In the genomic region with DNA sequence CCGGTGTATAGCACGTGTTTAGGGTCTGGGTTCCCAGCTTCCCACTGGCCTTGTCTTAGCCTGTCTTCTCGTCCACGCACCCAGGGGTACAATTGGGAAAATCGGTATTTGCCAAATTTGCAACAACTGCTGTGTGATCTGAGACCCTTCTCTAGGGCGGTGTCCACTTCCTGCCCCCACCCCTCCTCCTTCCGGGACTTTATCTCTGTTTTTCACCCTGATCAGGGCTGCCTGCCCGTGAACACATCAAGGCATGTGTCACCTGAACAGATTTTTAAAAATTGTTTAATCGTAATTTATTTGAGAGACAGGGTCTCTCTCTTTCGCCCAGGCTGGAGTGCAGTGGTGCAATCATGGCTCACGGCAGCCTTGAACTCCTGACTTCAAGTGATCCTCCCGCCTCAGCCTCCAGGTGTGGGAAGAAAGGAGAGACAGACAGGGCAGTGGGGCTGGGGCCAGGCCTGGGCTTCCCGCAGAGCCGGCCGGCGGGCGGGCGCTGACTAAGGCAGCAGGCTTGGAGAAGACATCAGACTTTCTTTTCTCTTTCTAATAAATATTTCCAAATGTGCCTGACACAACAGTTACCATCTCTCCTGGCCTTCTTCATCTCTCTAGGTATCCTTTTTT, we compare ENCODE assay signal across 1 cellular context.
TF ChIP-seq lines count a peak whose summit lies in the region.

No MANE protein-coding gene starts in this region.

TF ChIP-seq in K562, 482 proteins besides CTCF, POLR2A, EP300 and RAD21 (continued from another document and continues in another):
- TF ChIP-seq, protein P1, sequence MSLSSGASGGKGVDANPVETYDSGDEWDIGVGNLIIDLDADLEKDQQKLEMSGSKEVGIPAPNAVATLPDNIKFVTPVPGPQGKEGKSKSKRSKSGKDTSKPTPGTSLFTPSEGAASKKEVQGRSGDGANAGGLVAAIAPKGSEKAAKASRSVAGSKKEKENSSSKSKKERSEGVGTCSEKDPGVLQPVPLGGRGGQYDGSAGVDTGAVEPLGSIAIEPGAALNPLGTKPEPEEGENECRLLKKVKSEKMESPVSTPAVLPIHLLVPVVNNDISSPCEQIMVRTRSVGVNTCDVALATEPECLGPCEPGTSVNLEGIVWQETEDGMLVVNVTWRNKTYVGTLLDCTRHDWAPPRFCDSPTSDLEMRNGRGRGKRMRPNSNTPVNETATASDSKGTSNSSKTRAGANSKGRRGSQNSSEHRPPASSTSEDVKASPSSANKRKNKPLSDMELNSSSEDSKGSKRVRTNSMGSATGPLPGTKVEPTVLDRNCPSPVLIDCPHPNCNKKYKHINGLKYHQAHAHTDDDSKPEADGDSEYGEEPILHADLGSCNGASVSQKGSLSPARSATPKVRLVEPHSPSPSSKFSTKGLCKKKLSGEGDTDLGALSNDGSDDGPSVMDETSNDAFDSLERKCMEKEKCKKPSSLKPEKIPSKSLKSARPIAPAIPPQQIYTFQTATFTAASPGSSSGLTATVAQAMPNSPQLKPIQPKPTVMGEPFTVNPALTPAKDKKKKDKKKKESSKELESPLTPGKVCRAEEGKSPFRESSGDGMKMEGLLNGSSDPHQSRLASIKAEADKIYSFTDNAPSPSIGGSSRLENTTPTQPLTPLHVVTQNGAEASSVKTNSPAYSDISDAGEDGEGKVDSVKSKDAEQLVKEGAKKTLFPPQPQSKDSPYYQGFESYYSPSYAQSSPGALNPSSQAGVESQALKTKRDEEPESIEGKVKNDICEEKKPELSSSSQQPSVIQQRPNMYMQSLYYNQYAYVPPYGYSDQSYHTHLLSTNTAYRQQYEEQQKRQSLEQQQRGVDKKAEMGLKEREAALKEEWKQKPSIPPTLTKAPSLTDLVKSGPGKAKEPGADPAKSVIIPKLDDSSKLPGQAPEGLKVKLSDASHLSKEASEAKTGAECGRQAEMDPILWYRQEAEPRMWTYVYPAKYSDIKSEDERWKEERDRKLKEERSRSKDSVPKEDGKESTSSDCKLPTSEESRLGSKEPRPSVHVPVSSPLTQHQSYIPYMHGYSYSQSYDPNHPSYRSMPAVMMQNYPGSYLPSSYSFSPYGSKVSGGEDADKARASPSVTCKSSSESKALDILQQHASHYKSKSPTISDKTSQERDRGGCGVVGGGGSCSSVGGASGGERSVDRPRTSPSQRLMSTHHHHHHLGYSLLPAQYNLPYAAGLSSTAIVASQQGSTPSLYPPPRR (CRISPR knock-in tag; IDR thresholded peaks at IDR 0.05; ENCODE audit: borderline replicate concordance), result no peak
- TF ChIP-seq, protein P2, sequence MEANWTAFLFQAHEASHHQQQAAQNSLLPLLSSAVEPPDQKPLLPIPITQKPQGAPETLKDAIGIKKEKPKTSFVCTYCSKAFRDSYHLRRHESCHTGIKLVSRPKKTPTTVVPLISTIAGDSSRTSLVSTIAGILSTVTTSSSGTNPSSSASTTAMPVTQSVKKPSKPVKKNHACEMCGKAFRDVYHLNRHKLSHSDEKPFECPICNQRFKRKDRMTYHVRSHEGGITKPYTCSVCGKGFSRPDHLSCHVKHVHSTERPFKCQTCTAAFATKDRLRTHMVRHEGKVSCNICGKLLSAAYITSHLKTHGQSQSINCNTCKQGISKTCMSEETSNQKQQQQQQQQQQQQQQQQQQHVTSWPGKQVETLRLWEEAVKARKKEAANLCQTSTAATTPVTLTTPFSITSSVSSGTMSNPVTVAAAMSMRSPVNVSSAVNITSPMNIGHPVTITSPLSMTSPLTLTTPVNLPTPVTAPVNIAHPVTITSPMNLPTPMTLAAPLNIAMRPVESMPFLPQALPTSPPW (CRISPR knock-in tag; IDR thresholded peaks at IDR 0.05), result 0 out of 2 replicates have a peak, but pooled peaks have one; percentile 28
- TF ChIP-seq, protein P3, sequence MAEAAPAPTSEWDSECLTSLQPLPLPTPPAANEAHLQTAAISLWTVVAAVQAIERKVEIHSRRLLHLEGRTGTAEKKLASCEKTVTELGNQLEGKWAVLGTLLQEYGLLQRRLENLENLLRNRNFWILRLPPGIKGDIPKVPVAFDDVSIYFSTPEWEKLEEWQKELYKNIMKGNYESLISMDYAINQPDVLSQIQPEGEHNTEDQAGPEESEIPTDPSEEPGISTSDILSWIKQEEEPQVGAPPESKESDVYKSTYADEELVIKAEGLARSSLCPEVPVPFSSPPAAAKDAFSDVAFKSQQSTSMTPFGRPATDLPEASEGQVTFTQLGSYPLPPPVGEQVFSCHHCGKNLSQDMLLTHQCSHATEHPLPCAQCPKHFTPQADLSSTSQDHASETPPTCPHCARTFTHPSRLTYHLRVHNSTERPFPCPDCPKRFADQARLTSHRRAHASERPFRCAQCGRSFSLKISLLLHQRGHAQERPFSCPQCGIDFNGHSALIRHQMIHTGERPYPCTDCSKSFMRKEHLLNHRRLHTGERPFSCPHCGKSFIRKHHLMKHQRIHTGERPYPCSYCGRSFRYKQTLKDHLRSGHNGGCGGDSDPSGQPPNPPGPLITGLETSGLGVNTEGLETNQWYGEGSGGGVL (CRISPR knock-in tag; IDR thresholded peaks at IDR 0.05), result no peak
- TF ChIP-seq COPS2 (conservative IDR thresholded peaks at IDR 0.05), result no peak
- no peak for TF ChIP-seq NR3C1 (CRISPR knock-in tag; IDR thresholded peaks at IDR 0.05)
- no peak for TF ChIP-seq PRPF4 (IDR thresholded peaks at IDR 0.05; ENCODE audit: insufficient read depth, low read depth, low read length, poor library complexity, severe bottlenecking)
- TF ChIP-seq RBBP5 (IDR thresholded peaks at IDR 0.05; ENCODE audit: borderline replicate concordance, insufficient read depth, low read length, poor library complexity, severe bottlenecking), result no peak
- TF ChIP-seq HCFC1 (IDR thresholded peaks at IDR 0.05; ENCODE audit: low read depth, low read length), result no peak
- no peak for TF ChIP-seq YBX1 (IDR thresholded peaks at IDR 0.05)
- TF ChIP-seq MEF2D (tag; conservative IDR thresholded peaks at IDR 0.05; ENCODE audit: low read depth), result no peak
- no peak for TF ChIP-seq RCOR1 (IDR thresholded peaks at IDR 0.05; ENCODE audit: borderline replicate concordance in 1 of 2, low read depth in 2 of 2, low read length in 2 of 2)
- TF ChIP-seq ASH1L (IDR thresholded peaks at IDR 0.05; ENCODE audit: borderline replicate concordance, low read depth, partially characterized antibody), result no peak
- TF ChIP-seq, protein P4, sequence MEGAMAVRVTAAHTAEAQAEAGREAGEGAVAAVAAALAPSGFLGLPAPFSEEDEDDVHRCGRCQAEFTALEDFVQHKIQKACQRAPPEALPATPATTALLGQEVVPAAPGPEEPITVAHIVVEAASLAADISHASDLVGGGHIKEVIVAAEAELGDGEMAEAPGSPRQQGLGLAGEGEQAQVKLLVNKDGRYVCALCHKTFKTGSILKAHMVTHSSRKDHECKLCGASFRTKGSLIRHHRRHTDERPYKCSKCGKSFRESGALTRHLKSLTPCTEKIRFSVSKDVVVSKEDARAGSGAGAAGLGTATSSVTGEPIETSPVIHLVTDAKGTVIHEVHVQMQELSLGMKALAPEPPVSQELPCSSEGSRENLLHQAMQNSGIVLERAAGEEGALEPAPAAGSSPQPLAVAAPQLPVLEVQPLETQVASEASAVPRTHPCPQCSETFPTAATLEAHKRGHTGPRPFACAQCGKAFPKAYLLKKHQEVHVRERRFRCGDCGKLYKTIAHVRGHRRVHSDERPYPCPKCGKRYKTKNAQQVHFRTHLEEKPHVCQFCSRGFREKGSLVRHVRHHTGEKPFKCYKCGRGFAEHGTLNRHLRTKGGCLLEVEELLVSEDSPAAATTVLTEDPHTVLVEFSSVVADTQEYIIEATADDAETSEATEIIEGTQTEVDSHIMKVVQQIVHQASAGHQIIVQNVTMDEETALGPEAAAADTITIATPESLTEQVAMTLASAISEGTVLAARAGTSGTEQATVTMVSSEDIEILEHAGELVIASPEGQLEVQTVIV (CRISPR knock-in tag; IDR thresholded peaks at IDR 0.05; ENCODE audit: borderline replicate concordance), result no peak
- TF ChIP-seq, protein P5, sequence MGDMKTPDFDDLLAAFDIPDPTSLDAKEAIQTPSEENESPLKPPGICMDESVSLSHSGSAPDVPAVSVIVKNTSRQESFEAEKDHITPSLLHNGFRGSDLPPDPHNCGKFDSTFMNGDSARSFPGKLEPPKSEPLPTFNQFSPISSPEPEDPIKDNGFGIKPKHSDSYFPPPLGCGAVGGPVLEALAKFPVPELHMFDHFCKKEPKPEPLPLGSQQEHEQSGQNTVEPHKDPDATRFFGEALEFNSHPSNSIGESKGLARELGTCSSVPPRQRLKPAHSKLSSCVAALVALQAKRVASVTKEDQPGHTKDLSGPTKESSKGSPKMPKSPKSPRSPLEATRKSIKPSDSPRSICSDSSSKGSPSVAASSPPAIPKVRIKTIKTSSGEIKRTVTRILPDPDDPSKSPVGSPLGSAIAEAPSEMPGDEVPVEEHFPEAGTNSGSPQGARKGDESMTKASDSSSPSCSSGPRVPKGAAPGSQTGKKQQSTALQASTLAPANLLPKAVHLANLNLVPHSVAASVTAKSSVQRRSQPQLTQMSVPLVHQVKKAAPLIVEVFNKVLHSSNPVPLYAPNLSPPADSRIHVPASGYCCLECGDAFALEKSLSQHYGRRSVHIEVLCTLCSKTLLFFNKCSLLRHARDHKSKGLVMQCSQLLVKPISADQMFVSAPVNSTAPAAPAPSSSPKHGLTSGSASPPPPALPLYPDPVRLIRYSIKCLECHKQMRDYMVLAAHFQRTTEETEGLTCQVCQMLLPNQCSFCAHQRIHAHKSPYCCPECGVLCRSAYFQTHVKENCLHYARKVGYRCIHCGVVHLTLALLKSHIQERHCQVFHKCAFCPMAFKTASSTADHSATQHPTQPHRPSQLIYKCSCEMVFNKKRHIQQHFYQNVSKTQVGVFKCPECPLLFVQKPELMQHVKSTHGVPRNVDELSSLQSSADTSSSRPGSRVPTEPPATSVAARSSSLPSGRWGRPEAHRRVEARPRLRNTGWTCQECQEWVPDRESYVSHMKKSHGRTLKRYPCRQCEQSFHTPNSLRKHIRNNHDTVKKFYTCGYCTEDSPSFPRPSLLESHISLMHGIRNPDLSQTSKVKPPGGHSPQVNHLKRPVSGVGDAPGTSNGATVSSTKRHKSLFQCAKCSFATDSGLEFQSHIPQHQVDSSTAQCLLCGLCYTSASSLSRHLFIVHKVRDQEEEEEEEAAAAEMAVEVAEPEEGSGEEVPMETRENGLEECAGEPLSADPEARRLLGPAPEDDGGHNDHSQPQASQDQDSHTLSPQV (IDR thresholded peaks at IDR 0.05), result no peak
- TF ChIP-seq HDGF (IDR thresholded peaks at IDR 0.05), result no peak
- TF ChIP-seq ZC3H8 (IDR thresholded peaks at IDR 0.05), result no peak
- no peak for TF ChIP-seq GATAD2A (IDR thresholded peaks at IDR 0.05)
- TF ChIP-seq PRMT5 (CRISPR knock-in tag; IDR thresholded peaks at IDR 0.05), result no peak
- TF ChIP-seq PHF20 (IDR thresholded peaks at IDR 0.05; ENCODE audit: partially characterized antibody), result no peak
- TF ChIP-seq, protein P6, sequence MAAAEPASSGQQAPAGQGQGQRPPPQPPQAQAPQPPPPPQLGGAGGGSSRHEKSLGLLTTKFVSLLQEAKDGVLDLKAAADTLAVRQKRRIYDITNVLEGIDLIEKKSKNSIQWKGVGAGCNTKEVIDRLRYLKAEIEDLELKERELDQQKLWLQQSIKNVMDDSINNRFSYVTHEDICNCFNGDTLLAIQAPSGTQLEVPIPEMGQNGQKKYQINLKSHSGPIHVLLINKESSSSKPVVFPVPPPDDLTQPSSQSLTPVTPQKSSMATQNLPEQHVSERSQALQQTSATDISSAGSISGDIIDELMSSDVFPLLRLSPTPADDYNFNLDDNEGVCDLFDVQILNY (CRISPR knock-in tag; IDR thresholded peaks at IDR 0.05), result no peak
- TF ChIP-seq CBX2 (IDR thresholded peaks at IDR 0.05; ENCODE audit: insufficient read depth, low read length, poor library complexity, severe bottlenecking), result no peak
- no peak for TF ChIP-seq TAF1 (IDR thresholded peaks at IDR 0.05; ENCODE audit: control insufficient read depth, extremely low read depth, insufficient read depth, low read length, severe bottlenecking)
- TF ChIP-seq, protein P7, sequence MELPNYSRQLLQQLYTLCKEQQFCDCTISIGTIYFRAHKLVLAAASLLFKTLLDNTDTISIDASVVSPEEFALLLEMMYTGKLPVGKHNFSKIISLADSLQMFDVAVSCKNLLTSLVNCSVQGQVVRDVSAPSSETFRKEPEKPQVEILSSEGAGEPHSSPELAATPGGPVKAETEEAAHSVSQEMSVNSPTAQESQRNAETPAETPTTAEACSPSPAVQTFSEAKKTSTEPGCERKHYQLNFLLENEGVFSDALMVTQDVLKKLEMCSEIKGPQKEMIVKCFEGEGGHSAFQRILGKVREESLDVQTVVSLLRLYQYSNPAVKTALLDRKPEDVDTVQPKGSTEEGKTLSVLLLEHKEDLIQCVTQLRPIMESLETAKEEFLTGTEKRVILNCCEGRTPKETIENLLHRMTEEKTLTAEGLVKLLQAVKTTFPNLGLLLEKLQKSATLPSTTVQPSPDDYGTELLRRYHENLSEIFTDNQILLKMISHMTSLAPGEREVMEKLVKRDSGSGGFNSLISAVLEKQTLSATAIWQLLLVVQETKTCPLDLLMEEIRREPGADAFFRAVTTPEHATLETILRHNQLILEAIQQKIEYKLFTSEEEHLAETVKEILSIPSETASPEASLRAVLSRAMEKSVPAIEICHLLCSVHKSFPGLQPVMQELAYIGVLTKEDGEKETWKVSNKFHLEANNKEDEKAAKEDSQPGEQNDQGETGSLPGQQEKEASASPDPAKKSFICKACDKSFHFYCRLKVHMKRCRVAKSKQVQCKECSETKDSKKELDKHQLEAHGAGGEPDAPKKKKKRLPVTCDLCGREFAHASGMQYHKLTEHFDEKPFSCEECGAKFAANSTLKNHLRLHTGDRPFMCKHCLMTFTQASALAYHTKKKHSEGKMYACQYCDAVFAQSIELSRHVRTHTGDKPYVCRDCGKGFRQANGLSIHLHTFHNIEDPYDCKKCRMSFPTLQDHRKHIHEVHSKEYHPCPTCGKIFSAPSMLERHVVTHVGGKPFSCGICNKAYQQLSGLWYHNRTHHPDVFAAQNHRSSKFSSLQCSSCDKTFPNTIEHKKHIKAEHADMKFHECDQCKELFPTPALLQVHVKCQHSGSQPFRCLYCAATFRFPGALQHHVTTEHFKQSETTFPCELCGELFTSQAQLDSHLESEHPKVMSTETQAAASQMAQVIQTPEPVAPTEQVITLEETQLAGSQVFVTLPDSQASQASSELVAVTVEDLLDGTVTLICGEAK (IDR thresholded peaks at IDR 0.05), result peak; percentile 71
- TF ChIP-seq, protein P7 (CRISPR knock-in tag; IDR thresholded peaks at IDR 0.05), result no peak
